35 cellular contexts compared by ENCODE assay signal in genomic region chr4:106793933-106794332, GRCh38.
"Had no signal": no experiment of that assay in that cellular context is flagged by ENCODE, and none has a peak within 500 bp of the region (broad histone marks: within the 10 kb centered on the region; RNA-seq: fewer than 3 reads in every experiment).

No MANE protein-coding gene starts in this region.

- H3K4me3 ChIP-seq: MG63 had no signal

- DNase-seq: Karpas-422, Kasumi-1, MG63, MV-4-11, NCI-H1048, NCI-H1092, NCI-H1092 treated with DMSO at 0.1 percent for 48 hours, NCI-H1105, NCI-H1105 treated with DMSO at 0.1 percent for 48 hours, NCI-H1417, NCI-H1417 treated with DMSO at 0.1 percent for 48 hours, NCI-H1436, NCI-H1436 treated with DMSO at 0.1 percent for 48 hours, NCI-H146, NCI-H1694, NCI-H1694 treated with DMSO at 0.1 percent for 48 hours, NCI-H187, NCI-H187 treated with DMSO at 0.1 percent for 48 hours, NCI-H1930, NCI-H2029, NCI-H2029 treated with DMSO at 0.1 percent for 48 hours, NCI-H2081, NCI-H2081 treated with DMSO at 0.1 percent for 48 hours, NCI-H2107, NCI-H2171, NCI-H2171 treated with DMSO at 0.1 percent for 48 hours, NCI-H2227 treated with DMSO at 0.1 percent for 48 hours, NCI-H226, NCI-H345, NCI-H446, NCI-H446 treated with DMSO at 0.1 percent for 48 hours, NCI-H510A, NCI-H510A treated with DMSO at 0.1 percent for 48 hours, NCI-H524, NCI-H524 treated with DMSO at 0.1 percent for 48 hours had no signal

- H3K9me3 ChIP-seq: MG63 had no signal

- H3K36me3 ChIP-seq: MG63 had no signal

- H3K27me3 ChIP-seq: MG63 had no signal
